In the genomic region with DNA sequence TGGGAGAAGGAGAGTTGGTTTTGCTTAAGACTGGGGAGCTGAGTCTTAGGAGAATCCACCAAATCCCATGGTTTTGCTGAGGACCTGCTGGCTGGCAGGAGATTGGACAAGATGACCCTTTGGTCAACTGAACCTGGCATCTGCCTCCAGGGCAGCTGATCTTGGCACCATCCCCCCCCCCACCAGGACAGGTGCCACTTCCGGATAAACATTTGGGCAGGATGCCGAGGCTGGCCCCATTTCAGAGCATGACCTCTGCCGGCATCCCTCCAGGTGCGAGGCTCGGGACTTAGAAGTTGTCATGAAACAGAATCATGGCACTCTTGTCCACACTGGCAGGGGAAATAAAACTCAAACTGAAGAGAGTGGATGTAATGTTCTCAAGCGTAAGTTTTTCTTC, we compare ENCODE assay signal across 21 cellular contexts.
DNase-seq lines count a peak whose midpoint lies in the region; TF ChIP-seq lines count a peak whose summit lies in the region.
"Had no signal": no experiment of that assay in that cellular context is flagged by ENCODE, and none has a peak within 500 bp of the region (broad histone marks: within the 10 kb centered on the region; RNA-seq: fewer than 3 reads in every experiment).

No MANE protein-coding gene starts in this region.

- H3K79me1 ChIP-seq in neuronal stem cell (ENCODE audit: low read depth, low read length), result no peaks in the 10 kb centered on the region

- no peak overlapping the region for H3K18ac ChIP-seq in neuronal stem cell (ENCODE audit: low read length)

- DNase-seq in NCI-H2196 (lab: John Stamatoyannopoulos, UW; ENCODE audit: unreplicated experiment) (peak; percentile 73), caudate nucleus (lab: John Stamatoyannopoulos, UW) (no peak), neuronal stem cell (ENCODE audit: low spot score) (no peak), tibial artery (peak in 1 of 2 donors; percentile 60), ureter (ENCODE audit: low spot score) (no peak), T-helper 9 cell (no peak)
- no peak for DNase-seq in activated CD4-positive, alpha-beta memory T cell treated with anti-CD3 and anti-CD28 coated beads, Interleukin-2, amount 10 ng/mL, durations not matched to agents 7 days and 5 days
- DNase-seq: activated CD4-positive, alpha-beta T cell treated with anti-CD3 and anti-CD28 coated beads, Interleukin-2, amount 10 ng/mL, durations not matched to agents 24 days and 14 days; activated naive CD4-positive, alpha-beta T cell treated with anti-CD3 and anti-CD28 coated beads, Interleukin-2, amount 10 ng/mL, durations not matched to agents 7 days and 5 days; activated T-cell treated with anti-CD3 and anti-CD28 coated beads, Interleukin-2, amount 50 U/mL, for 48 hours; CD8-positive, alpha-beta T cell; dermis blood vessel endothelial cell; DMS153; HFFc6; NCI-H1417; NCI-H2107; NCI-H524 treated with DMSO at 0.1 percent for 48 hours; SK-N-SH; small intestine; stimulated activated CD4-positive, alpha-beta T cell treated with anti-CD3 and anti-CD28 coated beads, Interleukin-2, amount 100 ng/mL, for 24 hours; WERI-Rb-1 had no signal

- no peaks in the 10 kb centered on the region for H3K9me3 ChIP-seq in neuronal stem cell (replicated peaks in 1 of 2; ENCODE audit: control insufficient read depth in 2 of 2, insufficient read depth in 1 of 2, low read depth in 1 of 2, low read length in 2 of 2)
- no peaks in the 10 kb centered on the region for H3K9me3 ChIP-seq in tibial artery
- H3K9me3 ChIP-seq: SK-N-SH had no signal

- H2AK5ac ChIP-seq in neuronal stem cell (ENCODE audit: low read depth, low read length), result peak overlapping the region; percentile 11

- H3K9ac ChIP-seq in neuronal stem cell (ENCODE audit: low read depth, low read length, poor library complexity), result no peak overlapping the region
- H3K9ac ChIP-seq: SK-N-SH had no signal

- no peaks in the 10 kb centered on the region for H3K36me3 Mint-ChIP-seq in activated CD4-positive, alpha-beta memory T cell treated with anti-CD3 and anti-CD28 coated beads, Interleukin-2, amount 10 ng/mL, durations not matched to agents 7 days and 5 days (ENCODE audit: low read depth)
- H3K36me3 Mint-ChIP-seq: activated naive CD4-positive, alpha-beta T cell treated with anti-CD3 and anti-CD28 coated beads, Interleukin-2, amount 10 ng/mL, durations not matched to agents 7 days and 5 days; CD8-positive, alpha-beta T cell had no signal

- CTCF ChIA-PET in activated CD4-positive, alpha-beta memory T cell treated with anti-CD3 and anti-CD28 coated beads, Interleukin-2, amount 10 ng/mL, durations not matched to agents 7 days and 5 days (lab: Charles Lee), result no interaction called here

- intact Hi-C loops in tibial artery (cut with DNase I; ENCODE audit: low total_unique reads), result no loop called here

- peaks cover 0 to 9% of the 10 kb centered on the region in 2 donors for H3K4me1 ChIP-seq in neuronal stem cell (ENCODE audit: control insufficient read depth in 2 of 2, insufficient read depth in 1 of 2, low read depth in 1 of 2, low read length in 2 of 2)
- peaks cover 0 to 49% (median 25%) of the 10 kb centered on the region in 4 donors for H3K4me1 ChIP-seq in tibial artery

- H3K4ac ChIP-seq in neuronal stem cell (ENCODE audit: low read length), result no peak overlapping the region

- H3K36me3 ChIP-seq in neuronal stem cell (replicated peaks in 1 of 2; ENCODE audit: control insufficient read depth in 2 of 2, insufficient read depth in 2 of 2, low read length in 2 of 2) (no peaks in the 10 kb centered on the region), tibial artery (no peaks in the 10 kb centered on the region)
- H3K36me3 ChIP-seq: WERI-Rb-1 had no signal

- no peak overlapping the region for H4K8ac ChIP-seq in neuronal stem cell (ENCODE audit: low read depth, low read length)

- H2BK120ac ChIP-seq in neuronal stem cell (ENCODE audit: low read depth, low read length), result no peak overlapping the region

- H3K27me3 Mint-ChIP-seq in activated CD4-positive, alpha-beta memory T cell treated with anti-CD3 and anti-CD28 coated beads, Interleukin-2, amount 10 ng/mL, durations not matched to agents 7 days and 5 days, result peaks cover 7% of the 10 kb centered on the region

- no peaks in the 10 kb centered on the region for H3K9me3 Mint-ChIP-seq in activated CD4-positive, alpha-beta memory T cell treated with anti-CD3 and anti-CD28 coated beads, Interleukin-2, amount 10 ng/mL, durations not matched to agents 7 days and 5 days
- H3K9me3 Mint-ChIP-seq: activated CD4-positive, alpha-beta T cell treated with anti-CD3 and anti-CD28 coated beads, Interleukin-2, amount 10 ng/mL, durations not matched to agents 24 days and 14 days; activated naive CD4-positive, alpha-beta T cell treated with anti-CD3 and anti-CD28 coated beads, Interleukin-2, amount 10 ng/mL, durations not matched to agents 7 days and 5 days; CD8-positive, alpha-beta T cell had no signal

- WGBS in neuronal stem cell (ENCODE audit: extremely low coverage in 2 of 2, insufficient read length in 2 of 2, insufficient replicate concordance in 1 of 2), 2 donors, result no CpG with 5 or more reads among the region's 6 CpGs

- no peak overlapping the region for H2BK12ac ChIP-seq in neuronal stem cell (ENCODE audit: low read length)

- H3K27ac Mint-ChIP-seq in activated CD4-positive, alpha-beta memory T cell treated with anti-CD3 and anti-CD28 coated beads, Interleukin-2, amount 10 ng/mL, durations not matched to agents 7 days and 5 days, result no peak overlapping the region
- H3K27ac Mint-ChIP-seq: activated CD4-positive, alpha-beta T cell treated with anti-CD3 and anti-CD28 coated beads, Interleukin-2, amount 10 ng/mL, durations not matched to agents 24 days and 14 days; activated naive CD4-positive, alpha-beta T cell treated with anti-CD3 and anti-CD28 coated beads, Interleukin-2, amount 10 ng/mL, durations not matched to agents 7 days and 5 days; CD8-positive, alpha-beta T cell; HFFc6 had no signal

- H3K4me3 Mint-ChIP-seq in activated CD4-positive, alpha-beta memory T cell treated with anti-CD3 and anti-CD28 coated beads, Interleukin-2, amount 10 ng/mL, durations not matched to agents 7 days and 5 days, result no peak overlapping the region
- H3K4me3 Mint-ChIP-seq: activated CD4-positive, alpha-beta T cell treated with anti-CD3 and anti-CD28 coated beads, Interleukin-2, amount 10 ng/mL, durations not matched to agents 24 days and 14 days; activated naive CD4-positive, alpha-beta T cell treated with anti-CD3 and anti-CD28 coated beads, Interleukin-2, amount 10 ng/mL, durations not matched to agents 7 days and 5 days; CD8-positive, alpha-beta T cell; HFFc6 had no signal

- H3K23ac ChIP-seq in neuronal stem cell (ENCODE audit: low read depth, low read length, poor library complexity), result no peak overlapping the region

- H3K27ac ChIP-seq in caudate nucleus (ENCODE audit: low read depth, low read length), result peak overlapping the region; percentile 53
- no peak overlapping the region for H3K27ac ChIP-seq in neuronal stem cell (replicated peaks; ENCODE audit: low read length)
- H3K27ac ChIP-seq in tibial artery, result peak overlapping the region; percentile 23 to 61
- H3K27ac ChIP-seq: WERI-Rb-1 had no signal

- no peak overlapping the region for H4K91ac ChIP-seq in neuronal stem cell (ENCODE audit: low read depth, low read length, poor library complexity)

- no peak overlapping the region for H3K14ac ChIP-seq in neuronal stem cell (ENCODE audit: low read length)

- TF ChIP-seq CTCF in tibial artery (IDR thresholded peaks at IDR 0.05), result no peak

- H3K27me3 ChIP-seq in neuronal stem cell (ENCODE audit: control insufficient read depth in 3 of 3, insufficient read depth in 3 of 3, low read depth in 1 of 3, low read length in 3 of 3) (peaks cover 0 to 42% (median 0%) of the 10 kb centered on the region in 3 experiments), tibial artery (no peaks in the 10 kb centered on the region)

- no peaks in the 10 kb centered on the region for H3K4me1 Mint-ChIP-seq in activated CD4-positive, alpha-beta memory T cell treated with anti-CD3 and anti-CD28 coated beads, Interleukin-2, amount 10 ng/mL, durations not matched to agents 7 days and 5 days
- H3K4me1 Mint-ChIP-seq: activated CD4-positive, alpha-beta T cell treated with anti-CD3 and anti-CD28 coated beads, Interleukin-2, amount 10 ng/mL, durations not matched to agents 24 days and 14 days; activated naive CD4-positive, alpha-beta T cell treated with anti-CD3 and anti-CD28 coated beads, Interleukin-2, amount 10 ng/mL, durations not matched to agents 7 days and 5 days had no signal

- H2BK5ac ChIP-seq in neuronal stem cell (ENCODE audit: low read length), result no peak overlapping the region

- POLR2A ChIA-PET in activated CD4-positive, alpha-beta memory T cell treated with anti-CD3 and anti-CD28 coated beads, Interleukin-2, amount 10 ng/mL, durations not matched to agents 7 days and 5 days (lab: Charles Lee), result no interaction called here

- no peak overlapping the region for H2AFZ ChIP-seq in neuronal stem cell (ENCODE audit: low read length)

- H2BK15ac ChIP-seq in neuronal stem cell (ENCODE audit: low read length), result no peak overlapping the region

- H3K4me3 ChIP-seq in neuronal stem cell (ENCODE audit: low read length in 2 of 2) (no peak overlapping the region), tibial artery (no peak overlapping the region)

- no peak overlapping the region for H3K4me2 ChIP-seq in neuronal stem cell (ENCODE audit: insufficient read depth, low read length, poor library complexity, severe bottlenecking)
- H3K4me2 ChIP-seq: SK-N-SH had no signal
